In genomic region chr19:5961641-5961968, GRCh38 we compare ENCODE assay signal across 7 cellular contexts. TPM values are rescaled to one million over a fixed set of nuclear protein-coding genes. Genes with fewer than 3 reads are reported as not detected.
DNase-seq lines count a peak whose midpoint lies in the region; ATAC-seq and TF ChIP-seq lines count a peak whose summit lies in the region.
"Not testable (repeated sequence)": the region's sequence is repeated elsewhere in the genome, so short reads cannot be mapped to it uniquely, and the experiment has no call there.

No MANE protein-coding gene starts in this region.

- H3K27ac ChIP-seq in VCaP, result peak overlapping the region; percentile 87
- H3K27ac ChIP-seq in layer of hippocampus (ENCODE audit: low read depth, low read length), result peak overlapping the region; percentile 79

- not testable (repeated sequence) for H3K36me3 Mint-ChIP-seq in HFFc6 (ENCODE audit: low read depth); activated naive CD8-positive, alpha-beta T cell; nephron progenitor cell (ENCODE audit: low read depth)
- peaks cover 26% of the 10 kb centered on the region for H3K36me3 Mint-ChIP-seq in effector memory CD8-positive, alpha-beta T cell (ENCODE audit: insufficient read depth)
- peaks cover 24 to 46% of the 10 kb centered on the region in 2 donors for H3K36me3 Mint-ChIP-seq in stimulated activated naive B cell treated with anti-CD40 and anti-IgM and Interleukin-4, amounts not matched to agents 10 μg/mL and 1 μg/mL and 100 μg/mL, for 72 hours

- not testable (repeated sequence) for H3K4me3 Mint-ChIP-seq in HFFc6, nephron progenitor cell
- peak overlapping the region; percentile 82 for H3K4me3 Mint-ChIP-seq in activated naive CD8-positive, alpha-beta T cell
- peak overlapping the region; percentile 66 to 70 for H3K4me3 Mint-ChIP-seq in effector memory CD8-positive, alpha-beta T cell
- peak overlapping the region; percentile 54 to 73 for H3K4me3 Mint-ChIP-seq in stimulated activated naive B cell treated with anti-CD40 and anti-IgM and Interleukin-4, amounts not matched to agents 10 μg/mL and 1 μg/mL and 100 μg/mL, for 72 hours

- not testable (repeated sequence) for DNase-seq in HFFc6; effector memory CD8-positive, alpha-beta T cell; nephron progenitor cell; stimulated activated naive B cell treated with anti-CD40 and anti-IgM and Interleukin-4, amounts not matched to agents 10 μg/mL and 1 μg/mL and 100 μg/mL, for 72 hours

- ATAC-seq in effector memory CD8-positive, alpha-beta T cell (replicated peaks), result peak; percentile 31
- peak; percentile 6 to 24 for ATAC-seq in stimulated activated naive B cell treated with anti-CD40 and anti-IgM and Interleukin-4, amounts not matched to agents 10 μg/mL and 1 μg/mL and 100 μg/mL, for 72 hours (replicated peaks)

- not testable (repeated sequence) for H3K27me3 ChIP-seq in layer of hippocampus (ENCODE audit: control insufficient read depth, insufficient read depth, low read length)

- TF ChIP-seq CTCF in HFFc6 (IDR thresholded peaks at IDR 0.05); VCaP (conservative IDR thresholded peaks at IDR 0.05); nephron progenitor cell (IDR thresholded peaks at IDR 0.05): not testable (repeated sequence)

- not testable (repeated sequence) for H3K9me3 Mint-ChIP-seq in HFFc6; activated naive CD8-positive, alpha-beta T cell (ENCODE audit: low read depth); effector memory CD8-positive, alpha-beta T cell; nephron progenitor cell; stimulated activated naive B cell treated with anti-CD40 and anti-IgM and Interleukin-4, amounts not matched to agents 10 μg/mL and 1 μg/mL and 100 μg/mL, for 72 hours

- H3K4me1 Mint-ChIP-seq in HFFc6 (ENCODE audit: low read depth), result peaks cover 42% of the 10 kb centered on the region
- H3K4me1 Mint-ChIP-seq in activated naive CD8-positive, alpha-beta T cell (ENCODE audit: low read depth), result peaks cover 96% of the 10 kb centered on the region
- H3K4me1 Mint-ChIP-seq in effector memory CD8-positive, alpha-beta T cell (ENCODE audit: low read depth in 2 of 2), result peaks cover 63 to 66% of the 10 kb centered on the region in 2 donors
- peaks cover 84% of the 10 kb centered on the region for H3K4me1 Mint-ChIP-seq in nephron progenitor cell
- H3K4me1 Mint-ChIP-seq in stimulated activated naive B cell treated with anti-CD40 and anti-IgM and Interleukin-4, amounts not matched to agents 10 μg/mL and 1 μg/mL and 100 μg/mL, for 72 hours, result peaks cover 58 to 93% of the 10 kb centered on the region in 2 donors

- H3K27ac Mint-ChIP-seq in HFFc6, result peak overlapping the region; percentile 27; the same call in 1 of the 2 replicates
- peak overlapping the region; percentile 89 for H3K27ac Mint-ChIP-seq in activated naive CD8-positive, alpha-beta T cell
- H3K27ac Mint-ChIP-seq in effector memory CD8-positive, alpha-beta T cell, result peak overlapping the region; percentile 95 to 97
- H3K27ac Mint-ChIP-seq in nephron progenitor cell, result peak overlapping the region; percentile 91
- not testable (repeated sequence) for H3K27ac Mint-ChIP-seq in stimulated activated naive B cell treated with anti-CD40 and anti-IgM and Interleukin-4, amounts not matched to agents 10 μg/mL and 1 μg/mL and 100 μg/mL, for 72 hours

- not testable (repeated sequence) for H3K27me3 Mint-ChIP-seq in HFFc6 (ENCODE audit: insufficient read depth); activated naive CD8-positive, alpha-beta T cell; effector memory CD8-positive, alpha-beta T cell; nephron progenitor cell (ENCODE audit: low read depth, poor library complexity); stimulated activated naive B cell treated with anti-CD40 and anti-IgM and Interleukin-4, amounts not matched to agents 10 μg/mL and 1 μg/mL and 100 μg/mL, for 72 hours

RNA-seq across cellular contexts. Expression of gene RANBP3, which starts 16.3 kb away (rescaled TPM):
- 10 to 100 TPM; 57.6 to 80.9 (median 70.4) TPM for total RNA-seq in HFFc6 (2021; fragmentation: NEBNext Ultra II Directional; extraction: Animal tissue kit (Norgen Biotek cat#: 25700))

RNA-seq across cellular contexts. Expression of gene CAPS, which starts 47.6 kb away (rescaled TPM):
- 1 to 10 TPM; 2.2 to 2.7 (median 2.3) TPM for total RNA-seq in HFFc6 (2021; fragmentation: NEBNext Ultra II Directional; extraction: Animal tissue kit (Norgen Biotek cat#: 25700))

RNA-seq across cellular contexts. Expression of gene VMAC, which starts 56.9 kb away (rescaled TPM):
- 1 to 10 TPM; 1.8 to 2.4 (median 1.9) TPM for total RNA-seq in HFFc6 (2021; fragmentation: NEBNext Ultra II Directional; extraction: Animal tissue kit (Norgen Biotek cat#: 25700))

RNA-seq across cellular contexts. Expression of gene NDUFA11, which starts 58.0 kb away (rescaled TPM):
- total RNA-seq in HFFc6 (2021; fragmentation: NEBNext Ultra II Directional; extraction: Animal tissue kit (Norgen Biotek cat#: 25700)), result 100 to 1,000 TPM; 277 to 334 (median 300) TPM
